Comparison of ENCODE assay signal across 34 cellular contexts in the genomic region with DNA sequence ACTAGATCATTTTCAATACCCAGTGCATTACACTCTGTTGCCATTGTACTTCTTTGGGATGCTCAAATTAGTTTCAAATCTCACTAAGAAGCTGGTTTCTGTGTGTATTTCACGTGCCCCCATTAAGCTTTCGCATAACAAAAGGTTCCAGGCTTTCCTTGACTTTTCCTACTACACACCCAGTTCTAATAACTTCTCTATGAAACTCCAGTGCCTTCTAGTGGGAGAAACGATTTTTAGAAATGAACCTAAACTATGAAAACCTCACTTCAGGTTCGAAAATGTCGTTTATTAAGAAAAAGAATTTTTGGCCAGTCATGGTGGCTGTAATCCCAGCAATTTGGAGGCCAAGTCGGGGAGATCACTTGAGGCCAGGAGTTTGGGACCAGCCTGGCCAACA. TPM values are rescaled to one million over a fixed set of nuclear protein-coding genes. Genes with fewer than 3 reads are reported as not detected.
DNase-seq lines count a peak whose midpoint lies in the region; ATAC-seq, FAIRE-seq and TF ChIP-seq lines count a peak whose summit lies in the region.
"Had no signal": no experiment of that assay in that cellular context is flagged by ENCODE, and none has a peak within 500 bp of the region (broad histone marks: within the 10 kb centered on the region; RNA-seq: fewer than 3 reads in every experiment).

No MANE protein-coding gene starts in this region.

- H3K9ac ChIP-seq in HCT116 (ENCODE audit: low read length) (no peak overlapping the region), liver (ENCODE audit: low read depth in 1 of 2, low read length in 2 of 2) (peak overlapping the region; percentile 70 to 78)

- FAIRE-seq in D721Med (lab: Jason Lieb, UNC) = peak; percentile 38
- FAIRE-seq: endothelial cell of umbilical vein, GM18507, H54 had no signal

- peaks cover 0 to 7% (median 0%) of the 10 kb centered on the region in 3 donors for H3K9me3 Mint-ChIP-seq in T-cell
- H3K9me3 Mint-ChIP-seq: activated naive CD4-positive, alpha-beta T cell treated with anti-CD3 and anti-CD28 coated beads, Interleukin-2, amount 50 U/mL, for 72 hours had no signal

- no peak for TF ChIP-seq CTCF in D721Med (IDR thresholded peaks at IDR 0.05; ENCODE audit: insufficient read depth, missing control alignments)
- peak in 2 of 3 experiments; percentile 7 to 15; a peak in 1 of 6 replicates for TF ChIP-seq CTCF in HCT116 (IDR thresholded peaks at IDR 0.05 in 2 of 3, conservative IDR thresholded peaks at IDR 0.05 in 1 of 3; ENCODE audit: borderline replicate concordance in 1 of 3, insufficient read depth in 1 of 3, low read depth in 2 of 3, low read length in 2 of 3)
- TF ChIP-seq CTCF in Panc1 (IDR thresholded peaks at IDR 0.05) = peak; percentile 19; the same call in 1 of the 2 replicates
- TF ChIP-seq CTCF in liver (IDR thresholded peaks at IDR 0.05; ENCODE audit: low read depth, low read length, missing input control) = no peak
- TF ChIP-seq CTCF in upper lobe of left lung (IDR thresholded peaks at IDR 0.05) = no peak

- in situ Hi-C loops in Panc1 (cut with HindIII; ENCODE audit: low pct_unique_long_range_greater_than_20kb, low sequenced_read_pairs) = no loop called here

- no TSS peak for BruUV-seq in HCT116 (replicated peaks; lab: Mats Ljungman, UMichigan)
- no TSS peak for BruUV-seq in Panc1 (replicated peaks; lab: Mats Ljungman, UMichigan)

- H3K4me3 ChIP-seq in HCT116 (replicated peaks in 1 of 2; ENCODE audit: low read depth in 1 of 2, low read length in 2 of 2) (no peak overlapping the region), Panc1 (ENCODE audit: low read depth in 2 of 2, low read length in 2 of 2) (no peak overlapping the region), liver (ENCODE audit: low read depth in 1 of 3, low read length in 3 of 3) (peak overlapping the region; percentile 48 to 67 (median 56)), upper lobe of left lung (no peak overlapping the region)
- H3K4me3 ChIP-seq: breast epithelium, gastrocnemius medialis, lower lobe of right lung, tibial artery had no signal

- H3K36me3 ChIP-seq in HCT116 (ENCODE audit: control insufficient read depth in 1 of 2, insufficient read depth in 2 of 2, low read length in 2 of 2) (no peaks in the 10 kb centered on the region), Panc1 (ENCODE audit: control insufficient read depth, insufficient read depth, low read length) (no peaks in the 10 kb centered on the region), liver (ENCODE audit: control insufficient read depth in 4 of 4, insufficient read depth in 3 of 4, low read depth in 1 of 4, low read length in 3 of 4) (no peaks in the 10 kb centered on the region), upper lobe of left lung (no peaks in the 10 kb centered on the region)
- H3K36me3 ChIP-seq: breast epithelium, gastrocnemius medialis, lower lobe of right lung, tibial artery had no signal

- TF ChIP-seq POLR2A in HCT116 (IDR thresholded peaks at IDR 0.05; ENCODE audit: borderline replicate concordance, extremely low read depth, insufficient read depth, insufficient read length) (no peak), upper lobe of left lung (IDR thresholded peaks at IDR 0.05) (no peak)

- no peaks in the 10 kb centered on the region for H3K27me3 ChIP-seq in HCT116 (ENCODE audit: insufficient read depth, low read length)
- H3K27me3 ChIP-seq in Panc1 (ENCODE audit: control insufficient read depth, insufficient read depth, low read length) = no peaks in the 10 kb centered on the region
- no peaks in the 10 kb centered on the region for H3K27me3 ChIP-seq in liver (ENCODE audit: control insufficient read depth in 4 of 4, insufficient read depth in 4 of 4, low read length in 3 of 4)
- H3K27me3 ChIP-seq in upper lobe of left lung = no peaks in the 10 kb centered on the region
- H3K27me3 ChIP-seq: breast epithelium, gastrocnemius medialis, tibial artery had no signal

- CTCF ChIA-PET in HCT116 (lab: Charles Lee) (no interaction called here), Panc1 (lab: Charles Lee) (no interaction called here), T-cell (lab: Charles Lee) (no interaction called here)

- no peaks in the 10 kb centered on the region for H3K4me1 ChIP-seq in HCT116 (ENCODE audit: control insufficient read depth in 1 of 2, insufficient read depth in 2 of 2, low read length in 2 of 2)
- no peaks in the 10 kb centered on the region for H3K4me1 ChIP-seq in Panc1 (ENCODE audit: control insufficient read depth, insufficient read depth, low read length)
- peaks cover 0 to 10% (median 8%) of the 10 kb centered on the region in 4 donors for H3K4me1 ChIP-seq in liver (ENCODE audit: control insufficient read depth in 4 of 4, insufficient read depth in 4 of 4, low read length in 3 of 4)
- no peaks in the 10 kb centered on the region for H3K4me1 ChIP-seq in upper lobe of left lung
- H3K4me1 ChIP-seq: breast epithelium, gastrocnemius medialis, lower lobe of right lung, tibial artery had no signal

- RAD21 ChIA-PET in HCT116 (lab: Charles Lee; ENCODE audit: low non-redundant PET in 1 of 2, low total read pairs in 2 of 2, uncharacterized antibody in 2 of 2, unreplicated experiment in 2 of 2) = no interaction called here

- TF ChIP-seq RAD21 in HCT116 (IDR thresholded peaks at IDR 0.05; ENCODE audit: low read depth) (peak; percentile 33; the same call in 1 of the 2 replicates), liver (IDR thresholded peaks at IDR 0.05) (peak; percentile 66 to 73)

- POLR2A ChIA-PET in HCT116 (lab: Charles Lee) = no interaction called here
- POLR2A ChIA-PET in Panc1 (lab: Charles Lee) = no interaction called here
- POLR2A ChIA-PET in T-cell (lab: Charles Lee) = interaction anchor here in 1 of 2 donors (0.6 kb wide), 1 partner anchor 267 kb away, joined by 4 read pairs; no protein-coding TSS in a partner anchor

- DNase-seq in D721Med (ENCODE audit: insufficient read length, low spot score) (no peak), HCT116 (ENCODE audit: low read depth, low spot score) (no peak), Panc1 (ENCODE audit: low read depth, low spot score) (no peak), upper lobe of left lung (no peak), T-cell (no peak)
- DNase-seq: activated CD4-positive, alpha-beta T cell treated with anti-CD3 and anti-CD28 coated beads for 48 hours; activated effector memory CD4-positive, alpha-beta T cell treated with Interleukin-2 at 50 U/mL for 16 hours; Calu3; gastrocnemius medialis; Karpas-422; kidney glomerular epithelial cell; lower lobe of right lung; MV-4-11; naive thymus-derived CD8-positive, alpha-beta T cell; NCI-H1436; NCI-H2081; NCI-H345; nucleus accumbens; PC-3; Right ventricle myocardium superior; stimulated activated CD4-positive, alpha-beta T cell treated with anti-CD3 and anti-CD28 coated beads, Interleukin-15, amount 100 ng/mL, for 24 hours; stimulated activated CD4-positive, alpha-beta T cell treated with anti-CD3 and anti-CD28 coated beads, Interleukin-4, amount 100 ng/mL, for 4 hours; tibial artery had no signal

- no peak overlapping the region for H3K27ac ChIP-seq in HCT116 (ENCODE audit: low read depth, low read length)
- H3K27ac ChIP-seq in Panc1 (ENCODE audit: low read length) = no peak overlapping the region
- H3K27ac ChIP-seq in liver (ENCODE audit: low read depth in 1 of 2, low read length in 2 of 2) = peak overlapping the region; percentile 10 to 47
- H3K27ac ChIP-seq in upper lobe of left lung = no peak overlapping the region
- H3K27ac ChIP-seq: breast epithelium, gastrocnemius medialis, HL-60, lower lobe of right lung, tibial artery had no signal

- H4K20me1 ChIP-seq in HCT116 (ENCODE audit: insufficient read depth) = no peaks in the 10 kb centered on the region; the same call in 1 of the 2 replicates

- intact Hi-C loops in HCT116 (cut with micrococcal nuclease) (no loop called here), Panc1 (cut with micrococcal nuclease; ENCODE audit: unreplicated experiment) (no loop called here)

- no peak overlapping the region for H3K27ac Mint-ChIP-seq in T-cell
- H3K27ac Mint-ChIP-seq: activated naive CD4-positive, alpha-beta T cell treated with anti-CD3 and anti-CD28 coated beads, Interleukin-2, amount 50 U/mL, for 72 hours; CD14-positive monocyte; naive thymus-derived CD8-positive, alpha-beta T cell had no signal

- TF ChIP-seq EP300 in upper lobe of left lung (IDR thresholded peaks at IDR 0.05) = no peak

- H3K9me3 ChIP-seq in HCT116 (ENCODE audit: control insufficient read depth in 1 of 2, insufficient read depth in 1 of 2, low read depth in 1 of 2, low read length in 2 of 2) = no peaks in the 10 kb centered on the region
- H3K9me3 ChIP-seq in Panc1 (ENCODE audit: control insufficient read depth, insufficient read depth, low read depth, low read length) = no peaks in the 10 kb centered on the region
- H3K9me3 ChIP-seq in liver (ENCODE audit: control insufficient read depth in 4 of 4, low read length in 3 of 4) = no peaks in the 10 kb centered on the region
- no peaks in the 10 kb centered on the region for H3K9me3 ChIP-seq in upper lobe of left lung
- H3K9me3 ChIP-seq: gastrocnemius medialis, lower lobe of right lung, tibial artery had no signal

- H3K27me3 Mint-ChIP-seq in T-cell = no peaks in the 10 kb centered on the region

- H3K4me3 Mint-ChIP-seq in T-cell = no peak overlapping the region
- H3K4me3 Mint-ChIP-seq: CD14-positive monocyte; naive thymus-derived CD8-positive, alpha-beta T cell had no signal

- H2AFZ ChIP-seq in HCT116 (ENCODE audit: low read depth, low read length, poor library complexity, severe bottlenecking) = no peak overlapping the region

- H3K79me2 ChIP-seq in HCT116 (ENCODE audit: insufficient read depth, low read length) = no peaks in the 10 kb centered on the region

- H3K4me1 Mint-ChIP-seq in T-cell = no peaks in the 10 kb centered on the region
- H3K4me1 Mint-ChIP-seq: CD14-positive monocyte; naive thymus-derived CD8-positive, alpha-beta T cell had no signal

- no peaks in the 10 kb centered on the region for H3K36me3 Mint-ChIP-seq in T-cell
- H3K36me3 Mint-ChIP-seq: activated naive CD4-positive, alpha-beta T cell treated with anti-CD3 and anti-CD28 coated beads, Interleukin-2, amount 50 U/mL, for 72 hours; CD14-positive monocyte; naive thymus-derived CD8-positive, alpha-beta T cell had no signal

- ATAC-seq in HCT116 = no peak
- no peak for ATAC-seq in Panc1
- no peak for ATAC-seq in upper lobe of left lung (ENCODE audit: low FRiP score in 2 of 2)
- no peak for ATAC-seq in T-cell (replicated peaks in 1 of 4)
- no peak for ATAC-seq in GM21619 (IDR thresholded peaks at IDR 0.05; ENCODE audit: unreplicated experiment)
- ATAC-seq: activated naive CD4-positive, alpha-beta T cell treated with anti-CD3 and anti-CD28 coated beads, Interleukin-2, amount 50 U/mL, for 72 hours; gastrocnemius medialis; lower lobe of right lung; naive thymus-derived CD8-positive, alpha-beta T cell; PC-3 had no signal

- H3K9me2 ChIP-seq in HCT116 (ENCODE audit: insufficient read depth) = no peaks in the 10 kb centered on the region

- no peak overlapping the region for H3K4me2 ChIP-seq in HCT116 (ENCODE audit: low read length)

- 24% methylated on average over 6 of the region's 6 CpGs for WGBS in liver
- WGBS in upper lobe of left lung, 2 donors = 75 to 78% methylated on average over 6 of the region's 6 CpGs

RNA-seq across cellular contexts. Expression of gene CFHR4, which starts 2.8 kb away (rescaled TPM):
- total RNA-seq in HCT116 (2021; ENCODE audit: unreplicated experiment) = not detected
- not detected in 2 replicates for polyA plus RNA-seq in HCT116 (2012)
- total RNA-seq in Panc1 (2021; ENCODE audit: unreplicated experiment) = not detected
- not detected for polyA plus RNA-seq in Panc1 (2012; ENCODE audit: insufficient read length)
- 10 to 100 TPM; 30.3 to 63.0 TPM for total RNA-seq in liver
- 100 to 1,000 TPM in 1 of 2 donors, 10 to 100 TPM in 1; 72.6 to 124 TPM for polyA plus RNA-seq in liver
- not detected for total RNA-seq in upper lobe of left lung
- total RNA-seq in T-cell = not detected
- total RNA-seq: activated naive CD4-positive, alpha-beta T cell treated with anti-CD3 and anti-CD28 coated beads, Interleukin-2, amount 50 U/mL, for 72 hours; breast epithelium; Calu3; Daoy; endothelial cell of umbilical vein; lower lobe of right lung; naive thymus-derived CD8-positive, alpha-beta T cell; PC-3; pulmonary artery endothelial cell; Right ventricle myocardium superior had no signal
- polyA plus RNA-seq: CD14-positive monocyte; endothelial cell of umbilical vein; naive thymus-derived CD8-positive, alpha-beta T cell had no signal

RNA-seq across cellular contexts. Expression of gene CFHR2, which starts 52.9 kb away (rescaled TPM):
- total RNA-seq in HCT116 (2021; ENCODE audit: unreplicated experiment) (not detected), Panc1 (2021; ENCODE audit: unreplicated experiment) (not detected), liver (100 to 1,000 TPM; 153 to 341 TPM), upper lobe of left lung (under 1 TPM in 1 of 6 donors, not detected in 5; 0.40 TPM), T-cell (not detected)
- polyA plus RNA-seq in HCT116 (2012) = not detected in 2 replicates
- polyA plus RNA-seq in Panc1 (2012; ENCODE audit: insufficient read length) = not detected
- 100 to 1,000 TPM; 448 to 483 TPM for polyA plus RNA-seq in liver
- total RNA-seq: activated naive CD4-positive, alpha-beta T cell treated with anti-CD3 and anti-CD28 coated beads, Interleukin-2, amount 50 U/mL, for 72 hours; breast epithelium; Calu3; Daoy; endothelial cell of umbilical vein; lower lobe of right lung; naive thymus-derived CD8-positive, alpha-beta T cell; PC-3; pulmonary artery endothelial cell; Right ventricle myocardium superior had no signal
- polyA plus RNA-seq: CD14-positive monocyte; endothelial cell of umbilical vein; naive thymus-derived CD8-positive, alpha-beta T cell had no signal

Comparison
In these comparisons a context has a peak if more than half of its experiments do, and no peak if none do; other contexts are left out.
1. CTCF ChIP-seq: peak in HCT116 (2 of 3) and Panc1 (single experiment); none in D721Med (single experiment), liver (single experiment) and upper lobe of left lung (0 of 6).
2. H3K27ac ChIP-seq: peak in liver (2 of 2); none in HCT116 (single experiment), Panc1 (single experiment) and upper lobe of left lung (0 of 4).
3. H3K4me3 ChIP-seq: peak in liver (3 of 3); none in HCT116 (0 of 2), Panc1 (0 of 2) and upper lobe of left lung (0 of 4).
4. RNA of gene CFHR4, which starts 2.8 kb away (total RNA-seq): 30.3 to 63.0 TPM in liver; not detected in Panc1 (single experiment), not detected in HCT116 (single experiment), not detected in upper lobe of left lung and not detected in T-cell; every median in the first group is over 10 times any median in the second.
5. RNA of gene CFHR2, which starts 52.9 kb away (total RNA-seq): 153 to 341 TPM in liver; not detected in Panc1 (single experiment), not detected in HCT116 (single experiment), 0.40 TPM in upper lobe of left lung and not detected in T-cell; every median in the first group is over 100 times any median in the second.